8 cellular contexts compared by ENCODE assay signal in the genomic region with DNA sequence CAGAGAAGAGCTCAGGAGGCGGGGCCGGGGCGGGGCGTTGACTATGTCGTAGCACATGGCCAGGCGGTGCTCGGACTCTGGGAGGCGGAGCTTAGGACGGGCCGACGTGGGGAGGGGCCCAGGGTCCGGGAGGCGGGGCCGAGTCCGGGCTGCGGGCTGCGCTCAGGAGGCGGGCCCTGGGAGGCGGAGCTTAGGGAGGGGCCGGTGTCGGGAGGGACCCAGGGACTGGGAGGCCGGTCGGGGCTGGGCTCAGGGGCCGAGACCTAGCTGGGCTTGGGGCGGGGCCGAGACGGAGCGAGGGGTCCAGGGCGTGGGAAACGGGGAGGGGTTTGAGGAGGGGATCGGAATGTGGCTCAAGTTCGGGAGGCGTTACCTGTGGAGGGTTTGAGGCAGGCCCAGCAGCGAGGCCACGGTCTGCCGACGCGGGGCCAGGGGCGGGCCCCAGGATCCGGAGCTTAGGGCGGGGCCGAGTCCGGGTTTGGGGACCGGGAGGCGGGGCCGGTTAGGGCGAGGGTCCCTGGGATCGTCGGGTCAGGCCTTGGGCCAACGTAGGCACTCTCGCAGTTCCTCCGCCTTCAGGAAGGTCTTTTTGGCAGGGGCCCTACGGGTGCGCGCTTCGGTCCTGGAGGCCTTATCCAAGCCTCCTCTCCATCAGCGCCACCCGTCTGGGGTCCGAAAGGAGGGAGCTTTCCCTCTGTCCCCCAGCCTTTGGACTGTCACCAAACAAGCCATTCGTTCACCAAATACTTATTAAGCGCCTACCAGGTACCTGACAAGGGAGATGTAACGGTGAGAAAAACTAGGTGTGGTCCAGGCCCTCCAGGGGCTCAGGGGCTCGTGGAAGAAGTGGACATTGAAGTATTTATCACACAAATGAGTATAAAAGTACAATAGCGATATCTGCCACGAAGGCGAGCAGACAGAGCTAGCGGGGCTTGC. TPM values are rescaled to one million over a fixed set of nuclear protein-coding genes. Genes with fewer than 3 reads are reported as not detected.
DNase-seq lines count a peak whose midpoint lies in the region; ATAC-seq and TF ChIP-seq lines count a peak whose summit lies in the region.
"Not testable (repeated sequence)": the region's sequence is repeated elsewhere in the genome, so short reads cannot be mapped to it uniquely, and the experiment has no call there.

No MANE protein-coding gene starts in this region.

- ATAC-seq in GM19452 (IDR thresholded peaks at IDR 0.05; ENCODE audit: unreplicated experiment) = peak; percentile 91

- H3K27me3 ChIP-seq in AG04450 (ENCODE audit: control insufficient read depth, insufficient read depth, low read length); HUES6 (ENCODE audit: control insufficient read depth, insufficient read depth, low read length): not testable (repeated sequence)

- POLR2A ChIA-PET in AG04450 (lab: Yijun Ruan, JAX) = interaction anchor here (0.6 to 1.2 kb wide), 3 partner anchors 26 to 199 kb away, joined by 3 to 5 read pairs (median 4); a partner anchor contains a TSS

- peak overlapping the region; percentile 11 for H3K27ac ChIP-seq in AG04450 (ENCODE audit: low read depth, low read length)
- not testable (repeated sequence) for H3K27ac ChIP-seq in HUES6 (ENCODE audit: low read depth, low read length)

- not testable (repeated sequence) for H3K36me3 Mint-ChIP-seq in activated T-helper 2 cell treated with anti-CD3 and anti-CD28 coated beads, Interferon-gamma antibody, Interleukin-2, Interleukin-4, amounts not matched to agents 10 μg/mL and 5 μg/mL and 100 μg/mL, durations not matched to agents 14 hours and 24 hours and 36 hours (ENCODE audit: low read depth)

- H3K4me3 ChIP-seq in AG04450 (ENCODE audit: low read depth, low read length) (peak overlapping the region; percentile 61), HUES6 (ENCODE audit: low read depth, low read length) (peak overlapping the region; percentile 61)

- not testable (repeated sequence) for H3K9me3 Mint-ChIP-seq in activated T-helper 2 cell treated with anti-CD3 and anti-CD28 coated beads, Interferon-gamma antibody, Interleukin-2, Interleukin-4, amounts not matched to agents 10 μg/mL and 5 μg/mL and 100 μg/mL, durations not matched to agents 14 hours and 24 hours and 36 hours

- H3K27me3 Mint-ChIP-seq in activated T-helper 2 cell treated with anti-CD3 and anti-CD28 coated beads, Interferon-gamma antibody, Interleukin-2, Interleukin-4, amounts not matched to agents 10 μg/mL and 5 μg/mL and 100 μg/mL, durations not matched to agents 14 hours and 24 hours and 36 hours (ENCODE audit: low read depth) = not testable (repeated sequence)

- TF ChIP-seq POLR2A in erythroblast (IDR thresholded peaks at IDR 0.05; ENCODE audit: low read length) = not testable (repeated sequence)

- TF ChIP-seq CTCF in AG04450 (IDR thresholded peaks at IDR 0.05; ENCODE audit: low read depth, low read length) = not testable (repeated sequence)

- peak overlapping the region; percentile 14 for H3K9ac ChIP-seq in HUES6 (ENCODE audit: low read length)

- H3K27ac Mint-ChIP-seq in activated T-helper 2 cell treated with anti-CD3 and anti-CD28 coated beads, Interferon-gamma antibody, Interleukin-2, Interleukin-4, amounts not matched to agents 10 μg/mL and 5 μg/mL and 100 μg/mL, durations not matched to agents 14 hours and 24 hours and 36 hours = peak overlapping the region; percentile 92

- H3K4me1 ChIP-seq in HUES6 (ENCODE audit: control insufficient read depth, insufficient read depth, low read length) = not testable (repeated sequence)

- DNase-seq in AG04450 (ENCODE audit: low read depth, low spot score) = not testable (repeated sequence)
- DNase-seq in SHP77 (lab: John Stamatoyannopoulos, UW) (peak; percentile 0 to 5), erythroblast (lab: John Stamatoyannopoulos, UW) (peak; percentile 71 to 74), lung microvascular endothelial cell (ENCODE audit: low read depth in 2 of 2) (peak; percentile 32 to 35)
- peak; percentile 71 for DNase-seq in activated T-helper 2 cell treated with anti-CD3 and anti-CD28 coated beads, Interferon-gamma antibody, Interleukin-2, Interleukin-4, amounts not matched to agents 10 μg/mL and 5 μg/mL and 100 μg/mL, durations not matched to agents 14 hours and 24 hours and 36 hours (ENCODE audit: low spot score)
- peak; percentile 65 for DNase-seq in stimulated activated CD4-positive, alpha-beta T cell treated with anti-CD3 and anti-CD28 coated beads, Interleukin-1b, Interleukin-23, amount 100 ng/mL, for 48 hours

- H3K4me1 Mint-ChIP-seq in activated T-helper 2 cell treated with anti-CD3 and anti-CD28 coated beads, Interferon-gamma antibody, Interleukin-2, Interleukin-4, amounts not matched to agents 10 μg/mL and 5 μg/mL and 100 μg/mL, durations not matched to agents 14 hours and 24 hours and 36 hours (ENCODE audit: low read depth) = peaks cover 19% of the 10 kb centered on the region

- CTCF ChIA-PET in AG04450 (lab: Charles Lee) = not testable (repeated sequence)

- peak overlapping the region; percentile 90 for H3K4me3 Mint-ChIP-seq in activated T-helper 2 cell treated with anti-CD3 and anti-CD28 coated beads, Interferon-gamma antibody, Interleukin-2, Interleukin-4, amounts not matched to agents 10 μg/mL and 5 μg/mL and 100 μg/mL, durations not matched to agents 14 hours and 24 hours and 36 hours (ENCODE audit: low read depth)

- H3K36me3 ChIP-seq in HUES6 (ENCODE audit: control insufficient read depth, insufficient read depth, low read length) = not testable (repeated sequence)

- H3K9me3 ChIP-seq in AG04450 (ENCODE audit: control insufficient read depth, insufficient read depth, low read length); HUES6 (ENCODE audit: control insufficient read depth, insufficient read depth, low read depth, low read length): not testable (repeated sequence)

- intact Hi-C loops in activated T-helper 2 cell treated with anti-CD3 and anti-CD28 coated beads, Interferon-gamma antibody, Interleukin-2, Interleukin-4, amounts not matched to agents 10 μg/mL and 5 μg/mL and 100 μg/mL, durations not matched to agents 14 hours and 24 hours and 36 hours (cut with micrococcal nuclease) = loop anchor here (10.0 kb wide), 1 partner anchor 254 kb away; a partner anchor contains a TSS

RNA-seq across cellular contexts. Expression of a gene that starts 0.9 kb away (rescaled TPM):
- polyA plus RNA-seq in AG04450 (2011; rRNA removed) = 6.1 and 8.2 TPM in 2 replicates
- 3.8 and 7.2 TPM in 2 replicates for polyA minus RNA-seq in AG04450 (2011; rRNA and poly(A)+ RNA removed)
- 21.7 and 23.9 TPM in 2 replicates for total RNA-seq in activated T-helper 2 cell treated with anti-CD3 and anti-CD28 coated beads, Interferon-gamma antibody, Interleukin-2, Interleukin-4, amounts not matched to agents 10 μg/mL and 5 μg/mL and 100 μg/mL, durations not matched to agents 14 hours and 24 hours and 36 hours
- total RNA-seq in lung microvascular endothelial cell = 5.7 and 8.7 TPM in 2 replicates

RNA-seq across cellular contexts. Expression of a gene that starts 26.8 kb away (rescaled TPM):
- polyA plus RNA-seq in AG04450 (2011; rRNA removed) = 35.4 and 39.3 TPM in 2 replicates
- 46.1 and 60.9 TPM in 2 replicates for polyA minus RNA-seq in AG04450 (2011; rRNA and poly(A)+ RNA removed)
- 29.4 and 35.0 TPM in 2 replicates for total RNA-seq in activated T-helper 2 cell treated with anti-CD3 and anti-CD28 coated beads, Interferon-gamma antibody, Interleukin-2, Interleukin-4, amounts not matched to agents 10 μg/mL and 5 μg/mL and 100 μg/mL, durations not matched to agents 14 hours and 24 hours and 36 hours
- 22.2 and 31.2 TPM in 2 replicates for total RNA-seq in lung microvascular endothelial cell

RNA-seq across cellular contexts. Expression of a gene that starts 32.7 kb away (rescaled TPM):
- 1.2 and 1.3 TPM in 2 replicates for polyA plus RNA-seq in AG04450 (2011; rRNA removed)
- not detected in 2 replicates for polyA minus RNA-seq in AG04450 (2011; rRNA and poly(A)+ RNA removed)
- total RNA-seq in activated T-helper 2 cell treated with anti-CD3 and anti-CD28 coated beads, Interferon-gamma antibody, Interleukin-2, Interleukin-4, amounts not matched to agents 10 μg/mL and 5 μg/mL and 100 μg/mL, durations not matched to agents 14 hours and 24 hours and 36 hours = not detected in 2 replicates
- total RNA-seq in lung microvascular endothelial cell = not detected in 2 replicates
